Comparison of ENCODE assay signal across 8 cellular contexts in the genomic region with DNA sequence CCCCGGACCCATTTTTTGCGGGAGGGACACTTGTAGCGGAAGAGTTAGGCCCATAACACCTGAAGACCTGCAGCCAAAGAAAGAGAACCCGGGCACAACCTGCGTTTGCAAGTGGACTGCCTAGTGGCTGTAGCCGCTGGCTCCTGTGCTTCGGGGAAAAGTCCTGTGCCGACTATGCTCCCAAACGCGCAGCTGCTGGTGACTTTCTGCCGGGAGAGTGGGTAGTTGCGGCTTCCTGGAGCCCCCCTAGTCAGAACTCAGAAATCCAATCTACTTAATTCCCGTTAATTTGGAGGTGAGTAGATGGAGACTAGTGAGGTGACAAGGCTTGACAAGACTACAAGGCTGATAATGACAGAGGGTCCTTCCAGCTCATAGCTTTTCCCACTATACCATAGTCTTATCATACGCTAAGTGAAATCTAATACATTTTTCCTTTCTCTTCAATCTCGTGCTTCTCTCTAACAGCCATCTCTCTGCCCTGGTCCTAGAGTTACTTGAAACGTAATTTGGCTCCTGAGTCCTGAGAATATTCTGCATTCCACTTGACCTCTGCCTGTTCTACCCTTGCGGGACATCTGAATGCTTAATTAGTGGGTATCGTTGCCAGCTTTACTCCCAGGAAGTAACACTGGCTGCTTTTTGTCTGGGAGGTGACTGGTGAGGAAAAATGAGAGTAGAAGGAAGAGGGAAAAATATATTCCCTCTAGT. TPM values are rescaled to one million over a fixed set of nuclear protein-coding genes. Genes with fewer than 3 reads are reported as not detected.
DNase-seq lines count a peak whose midpoint lies in the region; ATAC-seq, FAIRE-seq and TF ChIP-seq lines count a peak whose summit lies in the region.

No MANE protein-coding gene starts in this region.

- peak; percentile 81 for DNase-seq in NCI-H2107 treated with DMSO at 0.1 percent for 48 hours (lab: John Stamatoyannopoulos, UW; ENCODE audit: unreplicated experiment)
- DNase-seq in NCI-H2107 (lab: John Stamatoyannopoulos, UW): no peak
- DNase-seq in RPMI7951 (ENCODE audit: low read depth): peak; percentile 45
- peak; percentile 30 for DNase-seq in cerebellum (ENCODE audit: low spot score)
- DNase-seq in left lobe of liver (ENCODE audit: low spot score): no peak
- no peak for DNase-seq in stimulated activated naive CD8-positive, alpha-beta T cell treated with anti-CD3 and anti-CD28 coated beads, Interleukin-15, Interleukin-2, amounts not matched to agents 100 U/mL and 50 U/mL, for 24 hours
- no peak for DNase-seq in GM12892 (ENCODE audit: insufficient read length)

- peak; percentile 3 for ATAC-seq in HG03196 (IDR thresholded peaks at IDR 0.05; ENCODE audit: unreplicated experiment)
- ATAC-seq in left lobe of liver: peak; percentile 0
- ATAC-seq in stimulated activated naive CD8-positive, alpha-beta T cell treated with anti-CD3 and anti-CD28 coated beads, Interleukin-15, Interleukin-2, amounts not matched to agents 100 U/mL and 50 U/mL, for 24 hours: peak; percentile 5

- TF ChIP-seq POLR2A in GM12892 (IDR thresholded peaks at IDR 0.05; ENCODE audit: low read depth, low read length): no peak

- no peak for FAIRE-seq in GM12892 (lab: Jason Lieb, UNC)

RNA-seq across cellular contexts. Expression of gene MTHFD1, which starts 0.5 kb away (rescaled TPM):
- total RNA-seq in RPMI7951 (2014; rRNA removed; shearing (Covaris generic)): 39.2 and 46.5 TPM in 2 replicates
- 35.1 TPM for total RNA-seq in cerebellum
- total RNA-seq in left lobe of liver: 238 TPM
- polyA plus RNA-seq in GM12892 (2012; ENCODE audit: missing spikeins): 165 TPM

Comparison
In these comparisons a context has a peak if more than half of its experiments do, and no peak if none do; other contexts are left out.
1. DNase-seq: peak in NCI-H2107 treated with DMSO at 0.1 percent for 48 hours (single experiment), RPMI7951 (single experiment) and cerebellum (single experiment); none in NCI-H2107 (single experiment), left lobe of liver (single experiment), stimulated activated naive CD8-positive, alpha-beta T cell treated with anti-CD3 and anti-CD28 coated beads, Interleukin-15, Interleukin-2, amounts not matched to agents 100 U/mL and 50 U/mL, for 24 hours (single experiment) and GM12892 (single experiment).
2. Peak in every context shown above with its lines, with median percentiles within 50 percentile points of each other: ATAC-seq.